1 cellular context compared by ENCODE assay signal in genomic region chr10:30816144-30816811, GRCh38.
TF ChIP-seq lines count a peak whose summit lies in the region.

No MANE protein-coding gene starts in this region.

TF ChIP-seq in IMR-90, 13 proteins besides CTCF, POLR2A, EP300 and RAD21:
- TF ChIP-seq BHLHE40 (IDR thresholded peaks at IDR 0.05; ENCODE audit: low read depth, low read length) (no peak), CEBPB (IDR thresholded peaks at IDR 0.05; ENCODE audit: low read depth, low read length) (no peak), NFE2L2 (IDR thresholded peaks at IDR 0.05; ENCODE audit: low read depth, low read length) (no peak), CHD1 (IDR thresholded peaks at IDR 0.05; ENCODE audit: low read depth, low read length) (no peak), FOS (IDR thresholded peaks at IDR 0.05; ENCODE audit: low read depth, low read length) (no peak), SMC3 (IDR thresholded peaks at IDR 0.05; ENCODE audit: low read depth, low read length) (no peak), MAFK (IDR thresholded peaks at IDR 0.05; ENCODE audit: low read depth, low read length) (no peak), MXI1 (IDR thresholded peaks at IDR 0.05; ENCODE audit: borderline replicate concordance, low read depth, low read length) (no peak), ELK1 (IDR thresholded peaks at IDR 0.05; ENCODE audit: borderline replicate concordance, low read depth, low read length) (no peak), MAZ (IDR thresholded peaks at IDR 0.05; ENCODE audit: borderline replicate concordance, low read depth, low read length) (no peak), RFX5 (IDR thresholded peaks at IDR 0.05; ENCODE audit: low read depth, low read length) (no peak)
TF ChIP-seq in IMR-90: peak in this region for 0.
